ENCODE assay signal across 19 cellular contexts in genomic region chr17:28071179-28071578, GRCh38. TPM values are rescaled to one million over a fixed set of nuclear protein-coding genes. Genes with fewer than 3 reads are reported as not detected.
DNase-seq lines count a peak whose midpoint lies in the region; ATAC-seq and TF ChIP-seq lines count a peak whose summit lies in the region.
"Had no signal": no experiment of that assay in that cellular context is flagged by ENCODE, and none has a peak within 500 bp of the region (broad histone marks: within the 10 kb centered on the region; RNA-seq: fewer than 3 reads in every experiment).

No MANE protein-coding gene starts in this region.

- H3K27ac Mint-ChIP-seq in activated naive CD4-positive, alpha-beta T cell treated with anti-CD3 and anti-CD28 coated beads, Interleukin-2, amount 50 U/mL, for 24 hours: no peak overlapping the region
- H3K27ac Mint-ChIP-seq in T-cell: peak overlapping the region; percentile 80 to 90
- H3K27ac Mint-ChIP-seq in memory B cell: peak overlapping the region; percentile 83
- H3K27ac Mint-ChIP-seq: HFFc6 had no signal

- H3K4me1 ChIP-seq in right atrium auricular region: peaks cover 0 to 10% of the 10 kb centered on the region in 2 donors
- H3K4me1 ChIP-seq: BE2C had no signal

- H3K9me3 ChIP-seq in right atrium auricular region: peaks cover 0 to 22% of the 10 kb centered on the region in 2 donors
- H3K9me3 ChIP-seq: BE2C had no signal

- POLR2A ChIA-PET in T-cell (lab: Charles Lee): interaction anchor here (0.6 to 1.1 kb wide), 5 partner anchors 12 to 1137 kb away, joined by 4 to 8 read pairs (median 5); no protein-coding TSS in a partner anchor

- no peak overlapping the region for H3K27ac ChIP-seq in right atrium auricular region

- peaks cover 4% of the 10 kb centered on the region for H3K9me3 Mint-ChIP-seq in activated naive CD4-positive, alpha-beta T cell treated with anti-CD3 and anti-CD28 coated beads, Interleukin-2, amount 50 U/mL, for 24 hours
- peaks cover 3 to 8% (median 7%) of the 10 kb centered on the region in 3 donors for H3K9me3 Mint-ChIP-seq in T-cell
- peaks cover 6% of the 10 kb centered on the region for H3K9me3 Mint-ChIP-seq in memory B cell

- intact Hi-C loops in sciatic nerve (cut with DNase I): no loop called here

- DNase-seq in activated naive CD4-positive, alpha-beta T cell treated with Interleukin-2 at 50 U/mL for 16 hours: no peak
- DNase-seq in T-cell (no peak), memory B cell (ENCODE audit: low spot score in 2 of 2) (no peak), H4 (ENCODE audit: low spot score) (no peak), sciatic nerve (ENCODE audit: low spot score) (no peak), right atrium auricular region (ENCODE audit: low spot score) (no peak)
- DNase-seq in stimulated activated naive CD4-positive, alpha-beta T cell treated with Interleukin-2 at 50 U/mL for 16 hours (lab: John Stamatoyannopoulos, UW): no peak
- DNase-seq: BE2C; DMS79; HFFc6; KBM-7; NCI-H1417; NCI-H187; NCI-H2107; NCI-H510A; NCI-H748 treated with DMSO at 0.1 percent for 48 hours; NK-92 treated with Interleukin-12 subunit alpha and Interleukin-12 subunit beta, amount 100 ng/mL, for 24 hours; PC-3 had no signal

- H3K27me3 Mint-ChIP-seq in activated naive CD4-positive, alpha-beta T cell treated with anti-CD3 and anti-CD28 coated beads, Interleukin-2, amount 50 U/mL, for 24 hours: no peaks in the 10 kb centered on the region
- no peaks in the 10 kb centered on the region for H3K27me3 Mint-ChIP-seq in T-cell
- no peaks in the 10 kb centered on the region for H3K27me3 Mint-ChIP-seq in memory B cell

- CTCF ChIA-PET in T-cell (lab: Charles Lee): interaction anchor here in 1 of 2 donors (0.7 kb wide), 1 partner anchor 23 kb away, joined by 3 read pairs; no protein-coding TSS in a partner anchor

- no peaks in the 10 kb centered on the region for H3K27me3 ChIP-seq in right atrium auricular region
- H3K27me3 ChIP-seq: BE2C had no signal

- no peaks in the 10 kb centered on the region for H3K36me3 ChIP-seq in right atrium auricular region
- H3K36me3 ChIP-seq: BE2C had no signal

- no peak overlapping the region for H3K4me3 ChIP-seq in right atrium auricular region

- H3K36me3 Mint-ChIP-seq in activated naive CD4-positive, alpha-beta T cell treated with anti-CD3 and anti-CD28 coated beads, Interleukin-2, amount 50 U/mL, for 24 hours: peaks cover 4% of the 10 kb centered on the region
- H3K36me3 Mint-ChIP-seq in T-cell: peaks cover 19% of the 10 kb centered on the region
- peaks cover 18% of the 10 kb centered on the region for H3K36me3 Mint-ChIP-seq in memory B cell

- peak overlapping the region; percentile 30 for H3K4me3 Mint-ChIP-seq in activated naive CD4-positive, alpha-beta T cell treated with anti-CD3 and anti-CD28 coated beads, Interleukin-2, amount 50 U/mL, for 24 hours
- peak overlapping the region in 1 of 3 donors; percentile 15 for H3K4me3 Mint-ChIP-seq in T-cell
- no peak overlapping the region for H3K4me3 Mint-ChIP-seq in memory B cell
- H3K4me3 Mint-ChIP-seq: HFFc6 had no signal

- H3K4me1 Mint-ChIP-seq in activated naive CD4-positive, alpha-beta T cell treated with anti-CD3 and anti-CD28 coated beads, Interleukin-2, amount 50 U/mL, for 24 hours: peaks cover 66% of the 10 kb centered on the region
- H3K4me1 Mint-ChIP-seq in T-cell (peaks cover 50 to 66% (median 56%) of the 10 kb centered on the region in 3 donors), memory B cell (peaks cover 27% of the 10 kb centered on the region)

- TF ChIP-seq CTCF in right atrium auricular region (IDR thresholded peaks at IDR 0.05): no peak

- no peak for ATAC-seq in T-cell (replicated peaks in 1 of 4)
- ATAC-seq in memory B cell (ENCODE audit: low read depth): no peak
- ATAC-seq in sciatic nerve: no peak
- ATAC-seq: PC-3 had no signal

RNA-seq across cellular contexts. Expression of gene NLK, which starts 28.7 kb away (rescaled TPM):
- total RNA-seq in T-cell (10 to 100 TPM; 12.7 to 16.6 (median 13.4) TPM), sciatic nerve (34.9 TPM), right atrium auricular region (10 to 100 TPM; 17.9 to 19.4 TPM)
- total RNA-seq in H4 (2014; rRNA removed; shearing (Covaris generic)): 14.5 and 20.2 TPM in 2 replicates
